Comparison of ENCODE assay signal across 8 cellular contexts in genomic region chr16:75494696-75495601, GRCh38. TPM values are rescaled to one million over a fixed set of nuclear protein-coding genes. Genes with fewer than 3 reads are reported as not detected.
DNase-seq lines count a peak whose midpoint lies in the region; ATAC-seq and TF ChIP-seq lines count a peak whose summit lies in the region.

Gene CHST6, minus strand, starts transcription at chr16:75495441. Its CDS starts 15,613 bp downstream, at chr16:75479828.

- H3K4me1 ChIP-seq in stomach = peaks cover 11 to 20% (median 14%) of the 10 kb centered on the region in 4 donors

- no peaks in the 10 kb centered on the region for H3K9me3 ChIP-seq in stomach

- peak; percentile 63 for ATAC-seq in GM21576 (IDR thresholded peaks at IDR 0.05; ENCODE audit: unreplicated experiment)

- DNase-seq in GM03348 (ENCODE audit: low spot score) (peak; percentile 51), NCI-H69 (lab: John Stamatoyannopoulos, UW) (peak; percentile 58), cerebellum (ENCODE audit: low spot score) (peak; percentile 69), left kidney (ENCODE audit: low read depth, low spot score) (peak; percentile 80), stomach (no peak), NCI-H187 treated with DMSO at 0.1 percent for 48 hours (lab: John Stamatoyannopoulos, UW) (no peak), NAMALWA (ENCODE audit: low spot score) (no peak)

- TF ChIP-seq CTCF in stomach (IDR thresholded peaks at IDR 0.05) = no peak

- H3K36me3 ChIP-seq in stomach = no peaks in the 10 kb centered on the region

- intact Hi-C loops in stomach (cut with DNase I; ENCODE audit: low total_unique reads) = no loop called here

- TF ChIP-seq EP300 in stomach (IDR thresholded peaks at IDR 0.05) = no peak

- H3K4me3 ChIP-seq in stomach = peak within 1 kb of the TSS; percentile 22 to 52 (median 32)

- H3K27ac ChIP-seq in stomach = no peak within 1 kb of the TSS

- peaks cover 0 to 46% (median 25%) of the 10 kb centered on the region in 3 donors for H3K27me3 ChIP-seq in stomach

- 2 to 5% (median 3%) methylated on average over 17 to 66 of the region's 66 CpGs for WGBS in stomach, 5 donors

- no peak for TF ChIP-seq POLR2A in stomach (IDR thresholded peaks at IDR 0.05)

RNA-seq across cellular contexts. Expression of gene CHST6, which starts in this region (rescaled TPM):
- total RNA-seq in cerebellum (3.1 TPM), stomach (under 1 TPM in 2 of 5 donors, not detected in 3; 0.29 to 0.73 TPM)
- polyA plus RNA-seq in stomach = under 1 TPM in 1 of 3 donors, not detected in 2; 0.23 TPM

Comparison
In these comparisons a context has a peak if more than half of its experiments do, and no peak if none do; other contexts are left out.
1. DNase-seq: peak in GM03348 (single experiment), NCI-H69 (single experiment), cerebellum (single experiment) and left kidney (single experiment); none in stomach (single experiment), NCI-H187 treated with DMSO at 0.1 percent for 48 hours (single experiment) and NAMALWA (single experiment).